8 cellular contexts compared by ENCODE assay signal in genomic region chr9:33265211-33265885, GRCh38. TPM values are rescaled to one million over a fixed set of nuclear protein-coding genes. Genes with fewer than 3 reads are reported as not detected.
A peak's percentile ranks its signal among the peaks of the same experiment; 100 is the strongest.
DNase-seq lines count a peak whose midpoint lies in the region; ATAC-seq and TF ChIP-seq lines count a peak whose summit lies in the region.

No MANE protein-coding gene starts in this region.

- H3K36me3 ChIP-seq in BLaER1, result peaks cover 68% of the 10 kb centered on the region
- H3K36me3 ChIP-seq in effector memory CD4-positive, alpha-beta T cell (ENCODE audit: control insufficient read depth, insufficient read depth, low read length), result peaks cover 33% of the 10 kb centered on the region

- peak; percentile 32 for DNase-seq in M059J (ENCODE audit: low read depth)
- DNase-seq in effector memory CD4-positive, alpha-beta T cell, result no peak
- DNase-seq in nephron progenitor cell, result peak; percentile 6
- no peak for DNase-seq in NCI-H510A (lab: John Stamatoyannopoulos, UW)
- DNase-seq in ecto neural progenitor cell (ENCODE audit: low spot score), result no peak
- no peak for DNase-seq in occipital lobe (lab: John Stamatoyannopoulos, UW)

- H3K9ac ChIP-seq in BLaER1, result peak overlapping the region; percentile 85

- no peaks in the 10 kb centered on the region for H3K9me3 ChIP-seq in BLaER1
- no peaks in the 10 kb centered on the region for H3K9me3 ChIP-seq in effector memory CD4-positive, alpha-beta T cell (ENCODE audit: control insufficient read depth, low read length)

- H3K4me1 Mint-ChIP-seq in nephron progenitor cell, result peaks cover 32% of the 10 kb centered on the region

- H3K36me3 Mint-ChIP-seq in nephron progenitor cell (ENCODE audit: low read depth), result peaks cover 37% of the 10 kb centered on the region

- peak overlapping the region; percentile 96 for H3K4me2 ChIP-seq in BLaER1

- H3K27ac ChIP-seq in BLaER1, result peak overlapping the region; percentile 84
- H3K27ac ChIP-seq in effector memory CD4-positive, alpha-beta T cell (ENCODE audit: insufficient read depth, low read length, poor library complexity, severe bottlenecking), result peak overlapping the region; percentile 82

- no peaks in the 10 kb centered on the region for H3K9me3 Mint-ChIP-seq in nephron progenitor cell

- peaks cover 3% of the 10 kb centered on the region for H3K27me3 Mint-ChIP-seq in nephron progenitor cell (ENCODE audit: low read depth, poor library complexity)

- H3K4me3 ChIP-seq in BLaER1, result peak overlapping the region; percentile 98
- peak overlapping the region; percentile 57 for H3K4me3 ChIP-seq in effector memory CD4-positive, alpha-beta T cell (ENCODE audit: insufficient read depth, low read depth, low read length, poor library complexity, severe bottlenecking)

- H3K27me3 ChIP-seq in BLaER1, result no peaks in the 10 kb centered on the region
- no peaks in the 10 kb centered on the region for H3K27me3 ChIP-seq in effector memory CD4-positive, alpha-beta T cell (replicated peaks; ENCODE audit: control insufficient read depth, insufficient read depth, low read length, poor library complexity, severe bottlenecking)

- TF ChIP-seq CTCF in nephron progenitor cell (IDR thresholded peaks at IDR 0.05), result no peak

- H3K27ac Mint-ChIP-seq in nephron progenitor cell, result peak overlapping the region; percentile 58

- ATAC-seq in HG02623 (IDR thresholded peaks at IDR 0.05; ENCODE audit: unreplicated experiment), result no peak

- H3K4me3 Mint-ChIP-seq in nephron progenitor cell, result peak overlapping the region; percentile 96

- H3K4me1 ChIP-seq in BLaER1, result peaks cover 40% of the 10 kb centered on the region
- peaks cover 22% of the 10 kb centered on the region for H3K4me1 ChIP-seq in effector memory CD4-positive, alpha-beta T cell (ENCODE audit: control insufficient read depth, insufficient read depth, low read length, poor library complexity, severe bottlenecking)

- H4K20me1 ChIP-seq in BLaER1, result peaks cover 21% of the 10 kb centered on the region; the same call in 1 of the 2 replicates

RNA-seq across cellular contexts. Expression of gene CHMP5, which starts 0.5 kb away (rescaled TPM):
- total RNA-seq in M059J (2014; rRNA removed; shearing (Covaris generic)), result 217 and 248 TPM in 2 replicates
- total RNA-seq in occipital lobe, result 92.8 TPM

RNA-seq across cellular contexts. Expression of gene BAG1, which starts 0.8 kb away (rescaled TPM):
- total RNA-seq in M059J (2014; rRNA removed; shearing (Covaris generic)), result 60.1 and 72.0 TPM in 2 replicates
- total RNA-seq in occipital lobe, result 26.7 TPM

RNA-seq across cellular contexts. Expression of gene NFX1, which starts 25.0 kb away (rescaled TPM):
- 21.4 and 24.5 TPM in 2 replicates for total RNA-seq in M059J (2014; rRNA removed; shearing (Covaris generic))
- 18.7 TPM for total RNA-seq in occipital lobe

RNA-seq across cellular contexts. Expression of gene SPINK4, which starts 25.4 kb away (rescaled TPM):
- not detected in 2 replicates for total RNA-seq in M059J (2014; rRNA removed; shearing (Covaris generic))
- total RNA-seq in occipital lobe, result not detected

Comparison
In these comparisons a context has a peak if more than half of its experiments do, and no peak if none do; other contexts are left out.
1. DNase-seq: peak in M059J (single experiment) and nephron progenitor cell (single experiment); none in effector memory CD4-positive, alpha-beta T cell (0 of 3), NCI-H510A (single experiment), ecto neural progenitor cell (single experiment) and occipital lobe (single experiment).